Comparison of ENCODE assay signal across 22 cellular contexts in the genomic region with DNA sequence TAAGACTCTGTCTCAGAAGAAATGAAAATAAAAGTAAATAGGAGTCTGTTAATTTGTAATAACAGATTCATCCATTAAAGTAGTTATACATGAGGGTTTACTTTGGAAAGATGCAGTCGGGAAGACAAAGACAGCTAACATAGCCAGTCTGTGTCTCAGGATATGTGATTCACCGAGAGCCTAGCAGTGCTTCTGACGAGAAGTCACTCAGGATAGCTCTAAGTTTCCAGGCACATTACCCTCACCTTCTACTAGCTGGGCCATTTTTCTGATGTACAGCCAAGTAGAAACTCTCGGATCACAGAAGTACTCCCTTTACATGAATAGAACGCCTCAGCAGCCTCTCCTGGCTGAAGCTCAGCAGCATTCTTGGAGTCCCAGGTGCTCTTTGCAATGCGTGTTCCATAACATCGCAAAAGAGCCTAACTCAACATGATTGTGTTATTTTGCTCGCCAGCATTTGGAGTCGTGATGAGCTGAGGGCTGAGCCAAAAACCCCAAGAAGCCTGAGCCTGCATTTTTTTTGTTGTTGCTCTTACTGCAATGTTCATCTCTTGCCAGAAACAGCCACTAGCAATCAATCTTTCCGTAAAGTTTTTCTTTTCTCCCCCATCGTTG. TPM values are rescaled to one million over a fixed set of nuclear protein-coding genes. Genes with fewer than 3 reads are reported as not detected.
DNase-seq lines count a peak whose midpoint lies in the region; ATAC-seq, FAIRE-seq and TF ChIP-seq lines count a peak whose summit lies in the region.
"Had no signal": no experiment of that assay in that cellular context is flagged by ENCODE, and none has a peak within 500 bp of the region (broad histone marks: within the 10 kb centered on the region; RNA-seq: fewer than 3 reads in every experiment).

No MANE protein-coding gene starts in this region.

- CTCF ChIA-PET in H1 (lab: Charles Lee; ENCODE audit: partially characterized antibody) = interaction anchor here (0.6 to 1.2 kb wide), 3 partner anchors 17 to 111 kb away, joined by 3 read pairs; no protein-coding TSS in a partner anchor

- no peak overlapping the region for H3K18ac ChIP-seq in H1 (ENCODE audit: extremely low read depth, low read length)

- no peak overlapping the region for H3K9ac ChIP-seq in H1 (replicated peaks in 1 of 4; ENCODE audit: extremely low read depth in 1 of 4, low read depth in 3 of 4, low read length in 3 of 4)

- H3K4me3 ChIP-seq in H1 (ENCODE audit: extremely low read depth in 1 of 4, insufficient read depth in 2 of 4, low read depth in 3 of 4, low read length in 4 of 4) (no peak overlapping the region), upper lobe of right lung (no peak overlapping the region)
- H3K4me3 ChIP-seq: heart right ventricle had no signal

- H3K23me2 ChIP-seq in H1 (ENCODE audit: low read depth, low read length) = no peaks in the 10 kb centered on the region

- POLR2A ChIA-PET in H1 (lab: Charles Lee; ENCODE audit: partially characterized antibody) = interaction anchor here (0.7 kb wide), 1 partner anchor 734 kb away, joined by 3 read pairs; no protein-coding TSS in a partner anchor

- DNase-seq in RPMI8226 (peak; percentile 81), H1 (ENCODE audit: low read depth in 1 of 2, low spot score in 2 of 2) (no peak), left lobe of liver (ENCODE audit: low spot score) (no peak), stromal cell of bone marrow (ENCODE audit: low read depth) (peak; percentile 46), upper lobe of right lung (no peak)
- no peak for DNase-seq in activated CD8-positive, alpha-beta memory T cell treated with anti-CD3 and anti-CD28 coated beads for 24 hours
- DNase-seq: activated CD8-positive, alpha-beta T cell treated with anti-CD3 and anti-CD28 coated beads, Interleukin-2, amount 10 ng/mL, durations not matched to agents 7 days and 5 days; activated effector memory CD4-positive, alpha-beta T cell treated with Interleukin-2 at 50 U/mL for 16 hours; activated T-cell treated with anti-CD3 and anti-CD28 coated beads for 4 hours; CD4-positive, alpha-beta T cell; foreskin fibroblast; heart right ventricle; KG1; NCI-H1417 treated with DMSO at 0.1 percent for 48 hours; NCI-H345; NCI-H774; occipital lobe; Right ventricle myocardium superior had no signal

- no peaks in the 10 kb centered on the region for H3K79me1 ChIP-seq in H1 (ENCODE audit: low read depth, low read length)

- no peak for TF ChIP-seq POLR2A in H1 (IDR thresholded peaks at IDR 0.05; ENCODE audit: control extremely low read depth in 1 of 2, low read depth in 2 of 2, low read length in 2 of 2)

- H4K5ac ChIP-seq in H1 (ENCODE audit: insufficient read length, low read depth, low read length) = no peak overlapping the region

- TF ChIP-seq RAD21 in H1 (IDR thresholded peaks at IDR 0.05 in 1 of 2, conservative IDR thresholded peaks at IDR 0.05 in 1 of 2; ENCODE audit: low read depth in 2 of 2, low read length in 2 of 2) = no peak

- H3K27me3 ChIP-seq in H1 (replicated peaks in 1 of 4; ENCODE audit: control insufficient read depth in 3 of 4, extremely low read depth in 1 of 4, insufficient read depth in 3 of 4, low read length in 3 of 4) (no peaks in the 10 kb centered on the region), upper lobe of right lung (no peaks in the 10 kb centered on the region)

- intact Hi-C loops in upper lobe of right lung (cut with DNase I) = no loop called here

- no peak overlapping the region for H2AK5ac ChIP-seq in H1 (ENCODE audit: low read depth, low read length)

- H2AFZ ChIP-seq in H1 (ENCODE audit: low read length) = peak overlapping the region; percentile 94; the same call in 1 of the 2 replicates

- no peaks in the 10 kb centered on the region for H4K20me1 ChIP-seq in H1 (replicated peaks in 1 of 2; ENCODE audit: control insufficient read depth in 1 of 2, insufficient read depth in 2 of 2, low read length in 2 of 2)

- H3K4me1 ChIP-seq in H1 (replicated peaks in 1 of 4; ENCODE audit: control insufficient read depth in 3 of 4, insufficient read depth in 4 of 4, low read length in 3 of 4) (no peaks in the 10 kb centered on the region; a peak in 1 of 7 replicates), upper lobe of right lung (no peaks in the 10 kb centered on the region)
- H3K4me1 ChIP-seq: heart right ventricle had no signal

- H3K4ac ChIP-seq in H1 (replicated peaks; ENCODE audit: insufficient read length, low read depth, low read length) = no peak overlapping the region

- H3K9me3 ChIP-seq in H1 (ENCODE audit: insufficient read depth in 2 of 2, low read depth in 1 of 2, low read length in 1 of 2) (no peaks in the 10 kb centered on the region), upper lobe of right lung (no peaks in the 10 kb centered on the region)
- H3K9me3 ChIP-seq: heart right ventricle had no signal

- H3K27ac ChIP-seq in H1 (ENCODE audit: low read depth, low read length) (no peak overlapping the region), upper lobe of right lung (no peak overlapping the region)
- H3K27ac ChIP-seq: heart right ventricle had no signal

- H3K36me3 ChIP-seq in H1 (ENCODE audit: control insufficient read depth in 2 of 4, insufficient read depth in 4 of 4, low read length in 3 of 4) (no peaks in the 10 kb centered on the region), upper lobe of right lung (no peaks in the 10 kb centered on the region)
- H3K36me3 ChIP-seq: heart right ventricle had no signal

- no peak overlapping the region for H2BK20ac ChIP-seq in H1 (ENCODE audit: low read length)

- WGBS in H1 (ENCODE audit: extremely low coverage in 1 of 2, insufficient coverage in 1 of 2, insufficient read length in 1 of 2, insufficient replicate concordance in 2 of 2, low coverage in 1 of 2, low lambda C conversion rate in 2 of 2, missing lambda C conversion rate in 1 of 2), 2 experiments = 85% methylated on average over 11 of the region's 11 CpGs; no CpG with 5 or more reads in 1 of the 2 experiments

- no peak overlapping the region for H3K23ac ChIP-seq in H1 (ENCODE audit: insufficient read length)

- H2BK120ac ChIP-seq in H1 (replicated peaks; ENCODE audit: low read depth, low read length) = no peak overlapping the region

- H3K14ac ChIP-seq in H1 (ENCODE audit: insufficient read length) = no peak overlapping the region

- no peaks in the 10 kb centered on the region for H3K79me2 ChIP-seq in H1 (ENCODE audit: control insufficient read depth in 1 of 2, insufficient read depth in 2 of 2, low read length in 2 of 2)

- TF ChIP-seq CTCF in H1 (IDR thresholded peaks at IDR 0.05; ENCODE audit: control extremely low read depth in 1 of 3, insufficient read depth in 1 of 3, low read depth in 1 of 3, low read length in 3 of 3) (no peak), upper lobe of right lung (IDR thresholded peaks at IDR 0.05) (no peak)

- H2BK12ac ChIP-seq in H1 (ENCODE audit: low read depth, low read length) = 0 out of 2 replicates have a peak overlapping the region, but pooled peaks have one; percentile 5

- H4K8ac ChIP-seq in H1 (ENCODE audit: extremely low read depth, insufficient read depth, low read length) = no peak overlapping the region

- H2BK15ac ChIP-seq in H1 (ENCODE audit: low read length) = no peak overlapping the region

- ATAC-seq in left lobe of liver (peak; percentile 40), GM18858 (IDR thresholded peaks at IDR 0.05; ENCODE audit: unreplicated experiment) (no peak), upper lobe of right lung (no peak)
- ATAC-seq: activated CD8-positive, alpha-beta T cell treated with anti-CD3 and anti-CD28 coated beads, Interleukin-2, amount 10 ng/mL, durations not matched to agents 7 days and 5 days had no signal

- no peak for TF ChIP-seq EP300 in H1 (IDR thresholded peaks at IDR 0.05; ENCODE audit: borderline replicate concordance in 1 of 2, low read depth in 2 of 2, low read length in 2 of 2)

- H3K4me2 ChIP-seq in H1 (ENCODE audit: insufficient read depth in 1 of 2, low read depth in 2 of 2, low read length in 2 of 2) = no peak overlapping the region

- no peak for FAIRE-seq in H1 (lab: Jason Lieb, UNC)
- FAIRE-seq: D721Med, GM18507, HTR-8/SVneo had no signal

- no peak overlapping the region for H3K56ac ChIP-seq in H1 (replicated peaks; ENCODE audit: insufficient read length, low read depth, low read length)

- no peak overlapping the region for H4K91ac ChIP-seq in H1 (replicated peaks; ENCODE audit: insufficient read length, low read length)

- no peak overlapping the region for H2BK5ac ChIP-seq in H1 (ENCODE audit: low read depth, low read length)

TF ChIP-seq in H1, 55 proteins besides CTCF, POLR2A, EP300 and RAD21:
- TF ChIP-seq PHF8 (conservative IDR thresholded peaks at IDR 0.05; ENCODE audit: low read depth, low read length) = no peak

RNA-seq across cellular contexts. Expression of a gene that starts 22.4 kb away (rescaled TPM):
- total RNA-seq in H1 (2021; fragmentation: NEBNext Ultra II Directional; extraction: Animal tissue kit (Norgen Biotek cat#: 25700)) = 9.0 and 10.9 TPM in 2 replicates
- 2.8 and 4.5 TPM in 2 replicates for polyA plus RNA-seq in H1 (2011; rRNA removed)
- polyA plus RNA-seq in H1 (2011; cell fraction: cytosol; rRNA removed) = 6.3 TPM
- 5.0 TPM for polyA plus RNA-seq in H1 (2011; cell fraction: nucleus; rRNA removed)
- 4.8 to 7.1 TPM (median 6.5 TPM) in 4 replicates for polyA plus RNA-seq in H1 (2012, experiment 1 of 2)
- polyA plus RNA-seq in H1 (2012, experiment 2 of 2) = 1.1 TPM
- 4.1 TPM for polyA plus RNA-seq in H1 (2013, experiment 1 of 2)
- polyA plus RNA-seq in H1 (2013, experiment 2 of 2) = 4.3 TPM
- 16.9 and 17.5 TPM in 2 replicates for polyA minus RNA-seq in H1 (2011; rRNA and poly(A)+ RNA removed)
- polyA minus RNA-seq in H1 (2011; cell fraction: cytosol; rRNA and poly(A)+ RNA removed) = 5.8 TPM
- polyA minus RNA-seq in H1 (2011; cell fraction: nucleus; rRNA and poly(A)+ RNA removed) = 36.7 TPM
- total RNA-seq in left lobe of liver = 5.1 TPM
- 17.1 TPM for total RNA-seq in upper lobe of right lung

Comparison
In these comparisons a context has a peak if more than half of its experiments do, and no peak if none do; other contexts are left out.
1. DNase-seq: peak in RPMI8226 (single experiment) and stromal cell of bone marrow (single experiment); none in H1 (0 of 2), left lobe of liver (single experiment), activated CD8-positive, alpha-beta memory T cell treated with anti-CD3 and anti-CD28 coated beads for 24 hours (single experiment) and upper lobe of right lung (single experiment).